1 cellular context compared by ENCODE assay signal in the genomic region with DNA sequence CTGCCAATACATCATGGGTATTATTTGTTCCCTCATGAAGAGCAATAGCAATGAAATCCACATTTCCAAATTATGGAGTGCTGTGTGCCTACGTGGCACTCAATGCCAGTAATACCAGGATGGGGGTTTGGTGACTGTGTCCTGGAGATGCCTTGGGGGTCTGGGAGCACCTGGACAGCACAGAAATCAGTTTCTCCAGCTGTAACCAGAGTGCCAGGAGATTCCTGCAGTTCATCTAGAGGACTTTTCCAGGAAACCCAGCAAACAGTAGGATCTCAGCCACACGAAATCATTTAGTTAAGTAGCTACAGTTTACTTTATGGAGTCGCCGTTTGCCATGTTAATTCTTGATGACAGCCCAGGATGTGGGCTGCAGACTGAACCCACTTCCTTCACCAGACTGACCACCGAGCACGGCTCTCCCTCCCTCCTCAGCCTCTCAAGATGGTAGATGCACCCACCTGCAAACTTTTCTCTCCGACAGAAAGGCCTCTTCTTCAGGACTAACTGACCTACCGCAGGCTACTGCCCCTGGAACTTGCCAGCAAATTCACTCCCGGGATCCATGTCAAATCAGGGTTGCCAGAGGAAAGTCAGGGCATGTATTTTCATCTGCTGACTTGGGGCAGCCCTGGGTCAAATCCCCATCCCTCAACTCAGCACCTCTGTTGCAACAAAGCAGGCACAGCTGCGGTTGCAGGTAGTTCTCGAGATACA.
TF ChIP-seq lines count a peak whose summit lies in the region.

No MANE protein-coding gene starts in this region.

TF ChIP-seq in PFSK-1, 5 proteins besides CTCF, POLR2A, EP300 and RAD21:
- TF ChIP-seq, protein P1, sequence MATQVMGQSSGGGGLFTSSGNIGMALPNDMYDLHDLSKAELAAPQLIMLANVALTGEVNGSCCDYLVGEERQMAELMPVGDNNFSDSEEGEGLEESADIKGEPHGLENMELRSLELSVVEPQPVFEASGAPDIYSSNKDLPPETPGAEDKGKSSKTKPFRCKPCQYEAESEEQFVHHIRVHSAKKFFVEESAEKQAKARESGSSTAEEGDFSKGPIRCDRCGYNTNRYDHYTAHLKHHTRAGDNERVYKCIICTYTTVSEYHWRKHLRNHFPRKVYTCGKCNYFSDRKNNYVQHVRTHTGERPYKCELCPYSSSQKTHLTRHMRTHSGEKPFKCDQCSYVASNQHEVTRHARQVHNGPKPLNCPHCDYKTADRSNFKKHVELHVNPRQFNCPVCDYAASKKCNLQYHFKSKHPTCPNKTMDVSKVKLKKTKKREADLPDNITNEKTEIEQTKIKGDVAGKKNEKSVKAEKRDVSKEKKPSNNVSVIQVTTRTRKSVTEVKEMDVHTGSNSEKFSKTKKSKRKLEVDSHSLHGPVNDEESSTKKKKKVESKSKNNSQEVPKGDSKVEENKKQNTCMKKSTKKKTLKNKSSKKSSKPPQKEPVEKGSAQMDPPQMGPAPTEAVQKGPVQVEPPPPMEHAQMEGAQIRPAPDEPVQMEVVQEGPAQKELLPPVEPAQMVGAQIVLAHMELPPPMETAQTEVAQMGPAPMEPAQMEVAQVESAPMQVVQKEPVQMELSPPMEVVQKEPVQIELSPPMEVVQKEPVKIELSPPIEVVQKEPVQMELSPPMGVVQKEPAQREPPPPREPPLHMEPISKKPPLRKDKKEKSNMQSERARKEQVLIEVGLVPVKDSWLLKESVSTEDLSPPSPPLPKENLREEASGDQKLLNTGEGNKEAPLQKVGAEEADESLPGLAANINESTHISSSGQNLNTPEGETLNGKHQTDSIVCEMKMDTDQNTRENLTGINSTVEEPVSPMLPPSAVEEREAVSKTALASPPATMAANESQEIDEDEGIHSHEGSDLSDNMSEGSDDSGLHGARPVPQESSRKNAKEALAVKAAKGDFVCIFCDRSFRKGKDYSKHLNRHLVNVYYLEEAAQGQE (IDR thresholded peaks at IDR 0.05; ENCODE audit: insufficient read depth in 1 of 2, low read depth in 2 of 2, low read length in 2 of 2), result no peak
- 0 out of 2 replicates have a peak, but pooled peaks have one; percentile 23 for TF ChIP-seq POLR2AphosphoS5 (IDR thresholded peaks at IDR 0.05; ENCODE audit: low read depth, low read length)
